In genomic region chr6:168884050-168884645, GRCh38 we compare ENCODE assay signal across 8 cellular contexts.
A peak's percentile ranks its signal among the peaks of the same experiment; 100 is the strongest.
DNase-seq lines count a peak whose midpoint lies in the region; ATAC-seq and TF ChIP-seq lines count a peak whose summit lies in the region.

No MANE protein-coding gene starts in this region.

- H3K27me3 Mint-ChIP-seq in CD8-positive, alpha-beta T cell (ENCODE audit: low read depth), result no peaks in the 10 kb centered on the region
- peaks cover 2% of the 10 kb centered on the region for H3K27me3 Mint-ChIP-seq in activated T-helper 1 cell treated with anti-CD3 and anti-CD28 coated beads, Interleukin-12 subunit alpha, Interleukin-12 subunit beta, Interleukin-2, Interleukin-4 antibody, amounts not matched to agents 30 ng/mL and 10 ng/mL and 1 ng/mL, durations not matched to agents 14 hours and 24 hours and 36 hours (ENCODE audit: insufficient read depth)
- H3K27me3 Mint-ChIP-seq in memory B cell, result peaks cover 4% of the 10 kb centered on the region

- H3K79me2 ChIP-seq in GM23248 (ENCODE audit: insufficient read depth), result no peaks in the 10 kb centered on the region

- H2AFZ ChIP-seq in GM23248, result peak overlapping the region; percentile 66

- no peaks in the 10 kb centered on the region for H3K36me3 ChIP-seq in CD8-positive, alpha-beta T cell (ENCODE audit: insufficient read depth, low read length)
- no peaks in the 10 kb centered on the region for H3K36me3 ChIP-seq in GM23248 (ENCODE audit: low read depth)
- H3K36me3 ChIP-seq in prostate gland, result no peaks in the 10 kb centered on the region

- H3K4me3 ChIP-seq in CD8-positive, alpha-beta T cell (ENCODE audit: low read depth, low read length), result peak overlapping the region; percentile 70
- H3K4me3 ChIP-seq in GM23248 (peak overlapping the region; percentile 60), prostate gland (no peak overlapping the region)

- no peaks in the 10 kb centered on the region for H3K9me3 ChIP-seq in CD8-positive, alpha-beta T cell (ENCODE audit: low read length)
- H3K9me3 ChIP-seq in GM23248 (ENCODE audit: low read depth), result no peaks in the 10 kb centered on the region
- H3K9me3 ChIP-seq in prostate gland, result no peaks in the 10 kb centered on the region

- H3K4me2 ChIP-seq in GM23248 (ENCODE audit: unreplicated experiment), result peak overlapping the region; percentile 82

- peak overlapping the region; percentile 62 for H3K27ac ChIP-seq in CD8-positive, alpha-beta T cell (ENCODE audit: low read depth, low read length)
- H3K27ac ChIP-seq in GM23248 (no peak overlapping the region), prostate gland (no peak overlapping the region)

- no peak for TF ChIP-seq POLR2A in prostate gland (IDR thresholded peaks at IDR 0.05)

- peak overlapping the region; percentile 77 for H3K27ac Mint-ChIP-seq in CD8-positive, alpha-beta T cell
- peak overlapping the region; percentile 19 for H3K27ac Mint-ChIP-seq in activated T-helper 1 cell treated with anti-CD3 and anti-CD28 coated beads, Interleukin-12 subunit alpha, Interleukin-12 subunit beta, Interleukin-2, Interleukin-4 antibody, amounts not matched to agents 30 ng/mL and 10 ng/mL and 1 ng/mL, durations not matched to agents 14 hours and 24 hours and 36 hours
- no peak overlapping the region for H3K27ac Mint-ChIP-seq in memory B cell

- no peaks in the 10 kb centered on the region for H3K9me2 ChIP-seq in GM23248 (ENCODE audit: insufficient read depth)

- no peak overlapping the region for H3K9ac ChIP-seq in GM23248

- intact Hi-C loops in CD8-positive, alpha-beta T cell (cut with DNase I, micrococcal nuclease), result loop anchor here (1.0 to 10.0 kb wide), 5 partner anchors 328 to 1669 kb away; no protein-coding TSS in a partner anchor
- intact Hi-C loops in activated T-helper 1 cell treated with anti-CD3 and anti-CD28 coated beads, Interleukin-12 subunit alpha, Interleukin-12 subunit beta, Interleukin-2, Interleukin-4 antibody, amounts not matched to agents 30 ng/mL and 10 ng/mL and 1 ng/mL, durations not matched to agents 14 hours and 24 hours and 36 hours (cut with micrococcal nuclease), result no loop called here
- intact Hi-C loops in prostate gland (cut with DNase I), result loop anchor here (1.0 to 5.0 kb wide), 2 partner anchors 267 to 514 kb away; no protein-coding TSS in a partner anchor

- WGBS in GM23248 (ENCODE audit: low coverage in 1 of 2, low lambda C conversion rate in 2 of 2, missing lambda C conversion rate in 2 of 2), 2 experiments, result 70 to 71% methylated on average over 21 of the region's 21 CpGs
- WGBS in prostate gland, result 86% methylated on average over 21 of the region's 21 CpGs

- H3K9me3 Mint-ChIP-seq in CD8-positive, alpha-beta T cell, result no peaks in the 10 kb centered on the region
- no peaks in the 10 kb centered on the region for H3K9me3 Mint-ChIP-seq in activated T-helper 1 cell treated with anti-CD3 and anti-CD28 coated beads, Interleukin-12 subunit alpha, Interleukin-12 subunit beta, Interleukin-2, Interleukin-4 antibody, amounts not matched to agents 30 ng/mL and 10 ng/mL and 1 ng/mL, durations not matched to agents 14 hours and 24 hours and 36 hours
- peaks cover 1% of the 10 kb centered on the region for H3K9me3 Mint-ChIP-seq in memory B cell

- H3K4me1 ChIP-seq in CD8-positive, alpha-beta T cell (ENCODE audit: insufficient read depth, low read length), result peaks cover 12% of the 10 kb centered on the region
- H3K4me1 ChIP-seq in GM23248 (ENCODE audit: insufficient read depth) (no peaks in the 10 kb centered on the region), prostate gland (replicated peaks) (no peaks in the 10 kb centered on the region)

- DNase-seq in CD8-positive, alpha-beta T cell, result peak in 2 of 7 experiments; percentile 36 to 74
- DNase-seq in GM23248 (no peak), memory B cell (ENCODE audit: low spot score in 2 of 2) (peak in 1 of 2 donors; percentile 4), NCI-H345 (lab: John Stamatoyannopoulos, UW) (no peak), mesenteric fat pad (ENCODE audit: low spot score) (no peak), NCI-H1930 (lab: John Stamatoyannopoulos, UW) (no peak), prostate gland (ENCODE audit: low spot score) (no peak)
- no peak for DNase-seq in activated T-helper 1 cell treated with anti-CD3 and anti-CD28 coated beads, Interleukin-12 subunit alpha, Interleukin-12 subunit beta, Interleukin-2, Interleukin-4 antibody, amounts not matched to agents 30 ng/mL and 10 ng/mL and 1 ng/mL, durations not matched to agents 14 hours and 24 hours and 36 hours (ENCODE audit: low spot score)

- in situ Hi-C loops in GM23248 (cut with MboI), result loop anchor here (25.0 kb wide), 1 partner anchor 972 kb away; no protein-coding TSS in a partner anchor

- H3K27me3 ChIP-seq in CD8-positive, alpha-beta T cell (ENCODE audit: insufficient read depth, low read length), result no peaks in the 10 kb centered on the region
- H3K27me3 ChIP-seq in GM23248 (replicated peaks; ENCODE audit: insufficient read depth) (peaks cover 43% of the 10 kb centered on the region), prostate gland (replicated peaks; ENCODE audit: insufficient read depth) (no peaks in the 10 kb centered on the region)

- ATAC-seq in CD8-positive, alpha-beta T cell, result peak; percentile 84
- peak; percentile 45 for ATAC-seq in memory B cell (ENCODE audit: low read depth)

- TF ChIP-seq CTCF in CD8-positive, alpha-beta T cell (IDR thresholded peaks at IDR 0.05), result no peak
- no peak for TF ChIP-seq CTCF in prostate gland (IDR thresholded peaks at IDR 0.05)

- H3K36me3 Mint-ChIP-seq in CD8-positive, alpha-beta T cell, result no peaks in the 10 kb centered on the region
- H3K36me3 Mint-ChIP-seq in activated T-helper 1 cell treated with anti-CD3 and anti-CD28 coated beads, Interleukin-12 subunit alpha, Interleukin-12 subunit beta, Interleukin-2, Interleukin-4 antibody, amounts not matched to agents 30 ng/mL and 10 ng/mL and 1 ng/mL, durations not matched to agents 14 hours and 24 hours and 36 hours (ENCODE audit: low read depth), result no peaks in the 10 kb centered on the region
- H3K36me3 Mint-ChIP-seq in memory B cell, result no peaks in the 10 kb centered on the region

- CTCF ChIA-PET in CD8-positive, alpha-beta T cell (lab: Charles Lee), result interaction anchor here (1.0 kb wide), 1 partner anchor 33 kb away, joined by 3 read pairs; no protein-coding TSS in a partner anchor

- H3F3A ChIP-seq in GM23248 (ENCODE audit: insufficient read depth), result no peaks in the 10 kb centered on the region

- H3K4me1 Mint-ChIP-seq in CD8-positive, alpha-beta T cell (ENCODE audit: low read depth), result peaks cover 9% of the 10 kb centered on the region
- peaks cover 10% of the 10 kb centered on the region for H3K4me1 Mint-ChIP-seq in activated T-helper 1 cell treated with anti-CD3 and anti-CD28 coated beads, Interleukin-12 subunit alpha, Interleukin-12 subunit beta, Interleukin-2, Interleukin-4 antibody, amounts not matched to agents 30 ng/mL and 10 ng/mL and 1 ng/mL, durations not matched to agents 14 hours and 24 hours and 36 hours (ENCODE audit: low read depth)
- peaks cover 3% of the 10 kb centered on the region for H3K4me1 Mint-ChIP-seq in memory B cell

- POLR2A ChIA-PET in CD8-positive, alpha-beta T cell (lab: Charles Lee), result no interaction called here

- H4K20me1 ChIP-seq in GM23248 (ENCODE audit: insufficient read depth), result no peaks in the 10 kb centered on the region

- peak overlapping the region; percentile 89 for H3K4me3 Mint-ChIP-seq in CD8-positive, alpha-beta T cell
- peak overlapping the region; percentile 79 for H3K4me3 Mint-ChIP-seq in activated T-helper 1 cell treated with anti-CD3 and anti-CD28 coated beads, Interleukin-12 subunit alpha, Interleukin-12 subunit beta, Interleukin-2, Interleukin-4 antibody, amounts not matched to agents 30 ng/mL and 10 ng/mL and 1 ng/mL, durations not matched to agents 14 hours and 24 hours and 36 hours
- peak overlapping the region; percentile 83 for H3K4me3 Mint-ChIP-seq in memory B cell

Comparison
In these comparisons a context has a peak if more than half of its experiments do, and no peak if none do; other contexts are left out.
1. H3K4me3 ChIP-seq: peak in CD8-positive, alpha-beta T cell (single experiment) and GM23248 (single experiment); none in prostate gland (0 of 2).
2. Peak in every context shown above with its lines, with median percentiles within 50 percentile points of each other: H3K4me3 Mint-ChIP-seq.